In genomic region chr4:143360838-143361237, GRCh38 we compare ENCODE assay signal across 1 cellular context.
TF ChIP-seq lines count a peak whose summit lies in the region.

No MANE protein-coding gene starts in this region.

TF ChIP-seq in SK-N-SH, 30 proteins besides CTCF, POLR2A, EP300 and RAD21 (continued from another document):
- TF ChIP-seq TAF1 (IDR thresholded peaks at IDR 0.05; ENCODE audit: borderline replicate concordance, low read depth, low read length) (no peak), POLR2AphosphoS5 (IDR thresholded peaks at IDR 0.05; ENCODE audit: low read depth, low read length) (no peak), NRF1 (IDR thresholded peaks at IDR 0.05; ENCODE audit: low read depth, low read length) (no peak), NFIC (IDR thresholded peaks at IDR 0.05; ENCODE audit: borderline replicate concordance) (peak; percentile 26; the same call in 1 of the 2 replicates), GABPA (IDR thresholded peaks at IDR 0.05; ENCODE audit: low read depth) (no peak), REST (IDR thresholded peaks at IDR 0.05; ENCODE audit: low read depth, low read length) (no peak), EZH2phosphoT487 (IDR thresholded peaks at IDR 0.05; ENCODE audit: borderline replicate concordance, low read depth) (no peak), SIN3A (IDR thresholded peaks at IDR 0.05; ENCODE audit: borderline replicate concordance, low read depth, low read length) (no peak), FOSL2 (IDR thresholded peaks at IDR 0.05; ENCODE audit: borderline replicate concordance, low read depth) (no peak), FOXJ3 (CRISPR knock-in tag; IDR thresholded peaks at IDR 0.05) (no peak), TCF12 (IDR thresholded peaks at IDR 0.05) (peak; percentile 55), FOXM1 (IDR thresholded peaks at IDR 0.05; ENCODE audit: low read depth) (0 out of 2 replicates have a peak, but pooled peaks have one; percentile 40), TEAD4 (IDR thresholded peaks at IDR 0.05; ENCODE audit: borderline replicate concordance, insufficient read depth) (no peak), YY1 (IDR thresholded peaks at IDR 0.05; ENCODE audit: low read depth) (no peak), MAX (IDR thresholded peaks at IDR 0.05; ENCODE audit: low read depth) (no peak), GATA2 (CRISPR knock-in tag; IDR thresholded peaks at IDR 0.05) (no peak), MEF2A (IDR thresholded peaks at IDR 0.05; ENCODE audit: borderline replicate concordance, low read depth) (no peak), ELF1 (IDR thresholded peaks at IDR 0.05) (no peak)
- TF ChIP-seq, protein P1, sequence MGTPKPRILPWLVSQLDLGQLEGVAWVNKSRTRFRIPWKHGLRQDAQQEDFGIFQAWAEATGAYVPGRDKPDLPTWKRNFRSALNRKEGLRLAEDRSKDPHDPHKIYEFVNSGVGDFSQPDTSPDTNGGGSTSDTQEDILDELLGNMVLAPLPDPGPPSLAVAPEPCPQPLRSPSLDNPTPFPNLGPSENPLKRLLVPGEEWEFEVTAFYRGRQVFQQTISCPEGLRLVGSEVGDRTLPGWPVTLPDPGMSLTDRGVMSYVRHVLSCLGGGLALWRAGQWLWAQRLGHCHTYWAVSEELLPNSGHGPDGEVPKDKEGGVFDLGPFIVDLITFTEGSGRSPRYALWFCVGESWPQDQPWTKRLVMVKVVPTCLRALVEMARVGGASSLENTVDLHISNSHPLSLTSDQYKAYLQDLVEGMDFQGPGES (IDR thresholded peaks at IDR 0.05; ENCODE audit: low read depth, low read length), result no peak
- TF ChIP-seq, protein P2, sequence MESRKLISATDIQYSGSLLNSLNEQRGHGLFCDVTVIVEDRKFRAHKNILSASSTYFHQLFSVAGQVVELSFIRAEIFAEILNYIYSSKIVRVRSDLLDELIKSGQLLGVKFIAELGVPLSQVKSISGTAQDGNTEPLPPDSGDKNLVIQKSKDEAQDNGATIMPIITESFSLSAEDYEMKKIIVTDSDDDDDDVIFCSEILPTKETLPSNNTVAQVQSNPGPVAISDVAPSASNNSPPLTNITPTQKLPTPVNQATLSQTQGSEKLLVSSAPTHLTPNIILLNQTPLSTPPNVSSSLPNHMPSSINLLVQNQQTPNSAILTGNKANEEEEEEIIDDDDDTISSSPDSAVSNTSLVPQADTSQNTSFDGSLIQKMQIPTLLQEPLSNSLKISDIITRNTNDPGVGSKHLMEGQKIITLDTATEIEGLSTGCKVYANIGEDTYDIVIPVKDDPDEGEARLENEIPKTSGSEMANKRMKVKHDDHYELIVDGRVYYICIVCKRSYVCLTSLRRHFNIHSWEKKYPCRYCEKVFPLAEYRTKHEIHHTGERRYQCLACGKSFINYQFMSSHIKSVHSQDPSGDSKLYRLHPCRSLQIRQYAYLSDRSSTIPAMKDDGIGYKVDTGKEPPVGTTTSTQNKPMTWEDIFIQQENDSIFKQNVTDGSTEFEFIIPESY (IDR thresholded peaks at IDR 0.05; ENCODE audit: borderline replicate concordance, low read depth), result no peak
- TF ChIP-seq, protein P3, sequence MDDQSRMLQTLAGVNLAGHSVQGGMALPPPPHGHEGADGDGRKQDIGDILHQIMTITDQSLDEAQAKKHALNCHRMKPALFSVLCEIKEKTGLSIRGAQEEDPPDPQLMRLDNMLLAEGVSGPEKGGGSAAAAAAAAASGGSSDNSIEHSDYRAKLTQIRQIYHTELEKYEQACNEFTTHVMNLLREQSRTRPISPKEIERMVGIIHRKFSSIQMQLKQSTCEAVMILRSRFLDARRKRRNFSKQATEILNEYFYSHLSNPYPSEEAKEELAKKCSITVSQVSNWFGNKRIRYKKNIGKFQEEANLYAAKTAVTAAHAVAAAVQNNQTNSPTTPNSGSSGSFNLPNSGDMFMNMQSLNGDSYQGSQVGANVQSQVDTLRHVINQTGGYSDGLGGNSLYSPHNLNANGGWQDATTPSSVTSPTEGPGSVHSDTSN (IDR thresholded peaks at IDR 0.05), result peak; percentile 24; the same call in 1 of the 2 replicates
TF ChIP-seq in SK-N-SH: peak in this region for 5.
